In the genomic region with DNA sequence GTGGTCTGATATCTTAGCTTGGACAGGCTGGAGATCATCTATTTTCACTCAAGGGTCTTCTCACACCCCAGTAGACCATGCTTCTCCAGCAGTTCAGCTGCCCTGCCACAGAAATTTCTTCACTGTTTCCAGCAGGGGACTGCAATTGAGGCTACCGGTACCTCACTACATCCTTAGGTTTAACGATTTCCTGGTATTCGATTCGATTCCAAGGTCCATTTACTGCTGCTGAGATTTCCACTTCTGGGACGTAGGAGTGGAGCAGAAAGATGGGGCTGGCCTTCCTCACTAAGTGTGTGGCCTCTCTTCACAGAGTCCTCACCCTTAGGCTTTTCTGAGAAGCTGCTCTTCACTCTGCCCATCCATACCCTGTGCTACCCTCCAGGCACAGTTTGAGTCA, we compare ENCODE assay signal across 31 cellular contexts. TPM values are rescaled to one million over a fixed set of nuclear protein-coding genes. Genes with fewer than 3 reads are reported as not detected.
"Had no signal": no experiment of that assay in that cellular context is flagged by ENCODE, and none has a peak within 500 bp of the region (broad histone marks: within the 10 kb centered on the region; RNA-seq: fewer than 3 reads in every experiment).

No MANE protein-coding gene starts in this region.

- H3K27ac ChIP-seq: brain microvascular endothelial cell, SJCRH30, SK-N-MC had no signal

- H3K4me1 ChIP-seq: SJCRH30 had no signal

- H3K4me3 ChIP-seq: K562, SJCRH30, SK-N-MC had no signal

- H3K36me3 ChIP-seq: brain microvascular endothelial cell, SJCRH30 had no signal

- ATAC-seq: activated CD8-positive, alpha-beta T cell treated with anti-CD3 and anti-CD28 coated beads for 36 hours; K562; Panc1 had no signal

- H3K9me3 ChIP-seq: SJCRH30 had no signal

- DNase-seq: activated CD4-positive, alpha-beta T cell treated with anti-CD3 and anti-CD28 coated beads, Interleukin-2, amount 10 ng/mL, durations not matched to agents 24 days and 14 days; activated CD4-positive, alpha-beta T cell treated with anti-CD3 and anti-CD28 coated beads, Interleukin-2, amount 50 U/mL, for 4 hours; activated CD8-positive, alpha-beta memory T cell treated with anti-CD3 and anti-CD28 coated beads, Interleukin-2, amount 50 U/mL, for 4 hours; activated CD8-positive, alpha-beta T cell treated with anti-CD3 and anti-CD28 coated beads for 36 hours; activated effector memory CD4-positive, alpha-beta T cell treated with Interleukin-2 at 50 U/mL for 16 hours; activated naive CD4-positive, alpha-beta T cell treated with anti-CD3 and anti-CD28 coated beads, Interleukin-2, amount 50 U/mL, for 16 hours; activated naive CD8-positive, alpha-beta T cell treated with anti-CD3 and anti-CD28 coated beads for 36 hours; activated T-cell treated with anti-CD3 and anti-CD28 coated beads, Interleukin-2, amount 50 U/mL, for 48 hours; amniotic stem cell; aorta; brain microvascular endothelial cell; NCI-H1105; NCI-H1417 treated with DMSO at 0.1 percent for 48 hours; NCI-H187 treated with DMSO at 0.1 percent for 48 hours; NCI-H2081; NCI-H2171 treated with DMSO at 0.1 percent for 48 hours; NCI-H2227 treated with DMSO at 0.1 percent for 48 hours; NCI-H446; NCI-H510A treated with DMSO at 0.1 percent for 48 hours; NCI-H69; SHP77; SJCRH30; T1000 had no signal

- H3K27me3 ChIP-seq: brain microvascular endothelial cell, SJCRH30 had no signal

RNA-seq across cellular contexts. Expression of a gene that starts 30.5 kb away (rescaled TPM):
- total RNA-seq: activated CD4-positive, alpha-beta T cell treated with anti-CD3 and anti-CD28 coated beads, Interleukin-2, amount 10 ng/mL, durations not matched to agents 24 days and 14 days; activated CD8-positive, alpha-beta T cell treated with anti-CD3 and anti-CD28 coated beads for 36 hours; activated naive CD8-positive, alpha-beta T cell treated with anti-CD3 and anti-CD28 coated beads for 36 hours; aorta; cardiac septum; K562; M059J; RPMI7951; SJCRH30; T-helper 1 cell treated with Interleukin-12 subunit alpha and Interleukin-12 subunit beta and Interleukin-4 antibody, amounts not matched to agents 30 ng/mL and 1 ng/mL, for 36 hours; T-helper 2 cell treated with Interferon-gamma antibody and Interleukin-4, amounts not matched to agents 100 ng/mL and 5 ng/mL, for 36 hours had no signal

RNA-seq across cellular contexts. Expression of a gene that starts 31.9 kb away (rescaled TPM):
- total RNA-seq: activated CD4-positive, alpha-beta T cell treated with anti-CD3 and anti-CD28 coated beads, Interleukin-2, amount 10 ng/mL, durations not matched to agents 24 days and 14 days; activated CD8-positive, alpha-beta T cell treated with anti-CD3 and anti-CD28 coated beads for 36 hours; activated naive CD8-positive, alpha-beta T cell treated with anti-CD3 and anti-CD28 coated beads for 36 hours; aorta; cardiac septum; K562; M059J; RPMI7951; SJCRH30; T-helper 1 cell treated with Interleukin-12 subunit alpha and Interleukin-12 subunit beta and Interleukin-4 antibody, amounts not matched to agents 30 ng/mL and 1 ng/mL, for 36 hours; T-helper 2 cell treated with Interferon-gamma antibody and Interleukin-4, amounts not matched to agents 100 ng/mL and 5 ng/mL, for 36 hours had no signal
